Comparison of ENCODE assay signal across 1 cellular context in the genomic region with DNA sequence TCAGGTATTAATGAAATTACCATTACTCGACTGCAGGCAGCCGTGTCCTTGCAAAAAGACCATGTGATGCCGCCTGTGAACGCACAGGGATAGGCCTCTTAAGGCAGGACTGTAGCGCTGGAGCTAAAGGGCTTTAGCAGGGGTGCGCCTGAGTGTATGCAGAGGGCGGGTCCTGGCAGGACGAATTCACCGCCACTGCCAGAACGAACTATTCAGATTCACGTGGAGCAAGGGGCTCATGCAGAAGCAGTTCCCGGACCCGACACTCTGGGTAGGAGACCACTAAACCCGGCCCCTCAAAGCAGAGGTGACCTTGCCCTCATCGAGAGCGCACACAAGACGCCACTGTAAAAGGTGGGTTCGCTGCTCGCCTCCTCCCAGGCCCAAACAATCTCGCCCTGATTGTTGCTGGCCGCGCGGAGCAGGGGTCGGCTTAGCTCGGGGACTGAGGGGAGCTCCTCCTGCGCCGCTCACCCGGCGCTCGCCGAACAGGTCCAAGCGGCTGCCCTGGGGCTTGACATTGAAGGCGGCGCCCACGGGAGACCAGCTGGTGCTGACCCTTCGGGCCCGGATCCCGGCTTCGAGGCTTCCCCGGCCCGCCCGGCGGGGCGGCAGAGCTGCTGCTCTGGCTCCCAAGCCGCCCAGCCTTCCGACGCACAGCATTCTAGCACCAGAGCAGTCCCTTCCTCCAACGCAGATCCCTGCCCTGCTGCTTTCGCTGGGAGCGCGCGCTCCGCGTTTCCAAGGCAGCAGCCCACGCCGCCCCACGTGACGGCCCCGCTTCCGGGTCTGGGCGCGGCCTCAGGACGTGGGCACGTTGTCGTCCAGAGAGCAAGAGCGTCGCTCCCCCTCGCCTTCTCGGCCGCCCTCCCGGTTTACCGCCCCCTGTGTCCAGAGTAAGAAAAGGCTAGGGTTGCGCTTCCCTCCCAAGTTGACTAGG.
TF ChIP-seq lines count a peak whose summit lies in the region.

A gene (minus strand): TSS at position 743 of the 940 bp plus-strand sequence. CDS start 80 bp downstream, at position 663.

TF ChIP-seq in HepG2, 621 proteins besides CTCF, POLR2A, EP300 and RAD21 (continued from another document and continues in another):
- TF ChIP-seq, protein P1, sequence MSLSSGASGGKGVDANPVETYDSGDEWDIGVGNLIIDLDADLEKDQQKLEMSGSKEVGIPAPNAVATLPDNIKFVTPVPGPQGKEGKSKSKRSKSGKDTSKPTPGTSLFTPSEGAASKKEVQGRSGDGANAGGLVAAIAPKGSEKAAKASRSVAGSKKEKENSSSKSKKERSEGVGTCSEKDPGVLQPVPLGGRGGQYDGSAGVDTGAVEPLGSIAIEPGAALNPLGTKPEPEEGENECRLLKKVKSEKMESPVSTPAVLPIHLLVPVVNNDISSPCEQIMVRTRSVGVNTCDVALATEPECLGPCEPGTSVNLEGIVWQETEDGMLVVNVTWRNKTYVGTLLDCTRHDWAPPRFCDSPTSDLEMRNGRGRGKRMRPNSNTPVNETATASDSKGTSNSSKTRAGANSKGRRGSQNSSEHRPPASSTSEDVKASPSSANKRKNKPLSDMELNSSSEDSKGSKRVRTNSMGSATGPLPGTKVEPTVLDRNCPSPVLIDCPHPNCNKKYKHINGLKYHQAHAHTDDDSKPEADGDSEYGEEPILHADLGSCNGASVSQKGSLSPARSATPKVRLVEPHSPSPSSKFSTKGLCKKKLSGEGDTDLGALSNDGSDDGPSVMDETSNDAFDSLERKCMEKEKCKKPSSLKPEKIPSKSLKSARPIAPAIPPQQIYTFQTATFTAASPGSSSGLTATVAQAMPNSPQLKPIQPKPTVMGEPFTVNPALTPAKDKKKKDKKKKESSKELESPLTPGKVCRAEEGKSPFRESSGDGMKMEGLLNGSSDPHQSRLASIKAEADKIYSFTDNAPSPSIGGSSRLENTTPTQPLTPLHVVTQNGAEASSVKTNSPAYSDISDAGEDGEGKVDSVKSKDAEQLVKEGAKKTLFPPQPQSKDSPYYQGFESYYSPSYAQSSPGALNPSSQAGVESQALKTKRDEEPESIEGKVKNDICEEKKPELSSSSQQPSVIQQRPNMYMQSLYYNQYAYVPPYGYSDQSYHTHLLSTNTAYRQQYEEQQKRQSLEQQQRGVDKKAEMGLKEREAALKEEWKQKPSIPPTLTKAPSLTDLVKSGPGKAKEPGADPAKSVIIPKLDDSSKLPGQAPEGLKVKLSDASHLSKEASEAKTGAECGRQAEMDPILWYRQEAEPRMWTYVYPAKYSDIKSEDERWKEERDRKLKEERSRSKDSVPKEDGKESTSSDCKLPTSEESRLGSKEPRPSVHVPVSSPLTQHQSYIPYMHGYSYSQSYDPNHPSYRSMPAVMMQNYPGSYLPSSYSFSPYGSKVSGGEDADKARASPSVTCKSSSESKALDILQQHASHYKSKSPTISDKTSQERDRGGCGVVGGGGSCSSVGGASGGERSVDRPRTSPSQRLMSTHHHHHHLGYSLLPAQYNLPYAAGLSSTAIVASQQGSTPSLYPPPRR (CRISPR knock-in tag; IDR thresholded peaks at IDR 0.05; ENCODE audit: borderline replicate concordance) = peak; percentile 58; the same call in 1 of the 2 replicates
- TF ChIP-seq MED13 (CRISPR knock-in tag; IDR thresholded peaks at IDR 0.05) = no peak
- TF ChIP-seq MXD4 (CRISPR knock-in tag; IDR thresholded peaks at IDR 0.05) = peak; percentile 98
- no peak for TF ChIP-seq XBP1 (CRISPR knock-in tag; IDR thresholded peaks at IDR 0.05)
- peak; percentile 89 for TF ChIP-seq HOXA3 (CRISPR knock-in tag; IDR thresholded peaks at IDR 0.05)
- TF ChIP-seq GZF1 (CRISPR knock-in tag; IDR thresholded peaks at IDR 0.05) = no peak
- TF ChIP-seq ZNF660 (CRISPR knock-in tag; IDR thresholded peaks at IDR 0.05; ENCODE audit: borderline replicate concordance, low read depth) = no peak
- TF ChIP-seq ZNF83 (CRISPR knock-in tag; IDR thresholded peaks at IDR 0.05; ENCODE audit: borderline replicate concordance) = 0 out of 2 replicates have a peak, but pooled peaks have one; percentile 85
- TF ChIP-seq ZNF607 (CRISPR knock-in tag; IDR thresholded peaks at IDR 0.05; ENCODE audit: borderline replicate concordance) = no peak; the same call in 1 of the 2 replicates
- TF ChIP-seq GLI4 (CRISPR knock-in tag; IDR thresholded peaks at IDR 0.05; ENCODE audit: borderline replicate concordance) = peak; percentile 53; the same call in 1 of the 2 replicates
- TF ChIP-seq, protein P2, sequence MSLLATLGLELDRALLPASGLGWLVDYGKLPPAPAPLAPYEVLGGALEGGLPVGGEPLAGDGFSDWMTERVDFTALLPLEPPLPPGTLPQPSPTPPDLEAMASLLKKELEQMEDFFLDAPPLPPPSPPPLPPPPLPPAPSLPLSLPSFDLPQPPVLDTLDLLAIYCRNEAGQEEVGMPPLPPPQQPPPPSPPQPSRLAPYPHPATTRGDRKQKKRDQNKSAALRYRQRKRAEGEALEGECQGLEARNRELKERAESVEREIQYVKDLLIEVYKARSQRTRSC (CRISPR knock-in tag; IDR thresholded peaks at IDR 0.05; ENCODE audit: low read depth) = no peak
- no peak for TF ChIP-seq GATA4 (IDR thresholded peaks at IDR 0.05; ENCODE audit: borderline replicate concordance, low read depth)
- no peak for TF ChIP-seq ATRX (CRISPR knock-in tag; IDR thresholded peaks at IDR 0.05; ENCODE audit: borderline replicate concordance)
- TF ChIP-seq, protein P3, sequence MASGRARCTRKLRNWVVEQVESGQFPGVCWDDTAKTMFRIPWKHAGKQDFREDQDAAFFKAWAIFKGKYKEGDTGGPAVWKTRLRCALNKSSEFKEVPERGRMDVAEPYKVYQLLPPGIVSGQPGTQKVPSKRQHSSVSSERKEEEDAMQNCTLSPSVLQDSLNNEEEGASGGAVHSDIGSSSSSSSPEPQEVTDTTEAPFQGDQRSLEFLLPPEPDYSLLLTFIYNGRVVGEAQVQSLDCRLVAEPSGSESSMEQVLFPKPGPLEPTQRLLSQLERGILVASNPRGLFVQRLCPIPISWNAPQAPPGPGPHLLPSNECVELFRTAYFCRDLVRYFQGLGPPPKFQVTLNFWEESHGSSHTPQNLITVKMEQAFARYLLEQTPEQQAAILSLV (CRISPR knock-in tag; IDR thresholded peaks at IDR 0.05; ENCODE audit: borderline replicate concordance) = peak; percentile 85
- no peak for TF ChIP-seq ZNF775 (CRISPR knock-in tag; IDR thresholded peaks at IDR 0.05; ENCODE audit: borderline replicate concordance)
- no peak for TF ChIP-seq HOXD1 (CRISPR knock-in tag; IDR thresholded peaks at IDR 0.05)
- TF ChIP-seq ZNF747 (CRISPR knock-in tag; IDR thresholded peaks at IDR 0.05; ENCODE audit: borderline replicate concordance) = 0 out of 2 replicates have a peak, but pooled peaks have one; percentile 38
- TF ChIP-seq, protein P4, sequence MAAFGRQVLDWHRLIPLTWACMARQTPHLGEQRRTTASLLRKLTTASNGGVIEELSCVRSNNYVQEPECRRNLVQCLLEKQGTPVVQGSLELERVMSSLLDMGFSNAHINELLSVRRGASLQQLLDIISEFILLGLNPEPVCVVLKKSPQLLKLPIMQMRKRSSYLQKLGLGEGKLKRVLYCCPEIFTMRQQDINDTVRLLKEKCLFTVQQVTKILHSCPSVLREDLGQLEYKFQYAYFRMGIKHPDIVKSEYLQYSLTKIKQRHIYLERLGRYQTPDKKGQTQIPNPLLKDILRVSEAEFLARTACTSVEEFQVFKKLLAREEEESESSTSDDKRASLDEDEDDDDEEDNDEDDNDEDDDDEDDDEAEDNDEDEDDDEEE (CRISPR knock-in tag; IDR thresholded peaks at IDR 0.05) = no peak
- TF ChIP-seq XRCC5 (optimal IDR thresholded peaks at IDR 0.05; ENCODE audit: low read length) = peak; percentile 90
- no peak for TF ChIP-seq WIZ (CRISPR knock-in tag; IDR thresholded peaks at IDR 0.05)
- TF ChIP-seq ZNF777 (CRISPR knock-in tag; IDR thresholded peaks at IDR 0.05) = no peak
- no peak for TF ChIP-seq BORCS8-MEF2B (CRISPR knock-in tag; IDR thresholded peaks at IDR 0.05)
- no peak for TF ChIP-seq ZNF879 (CRISPR knock-in tag; IDR thresholded peaks at IDR 0.05)
- peak; percentile 97 for TF ChIP-seq FOXK1 (CRISPR knock-in tag; IDR thresholded peaks at IDR 0.05; ENCODE audit: borderline replicate concordance, low read depth)
- no peak for TF ChIP-seq NKX3-1 (CRISPR knock-in tag; IDR thresholded peaks at IDR 0.05)
- peak; percentile 92 for TF ChIP-seq IRF2 (CRISPR knock-in tag; IDR thresholded peaks at IDR 0.05)
- 0 out of 2 replicates have a peak, but pooled peaks have one; percentile 27 for TF ChIP-seq PHF21A (CRISPR knock-in tag; IDR thresholded peaks at IDR 0.05)
- no peak for TF ChIP-seq ZNF792 (CRISPR knock-in tag; IDR thresholded peaks at IDR 0.05)
- TF ChIP-seq ARHGAP35 (CRISPR knock-in tag; IDR thresholded peaks at IDR 0.05; ENCODE audit: borderline replicate concordance) = no peak; the same call in 1 of the 2 replicates
- TF ChIP-seq NR3C1 (CRISPR knock-in tag; IDR thresholded peaks at IDR 0.05) = no peak
- TF ChIP-seq, protein P5, sequence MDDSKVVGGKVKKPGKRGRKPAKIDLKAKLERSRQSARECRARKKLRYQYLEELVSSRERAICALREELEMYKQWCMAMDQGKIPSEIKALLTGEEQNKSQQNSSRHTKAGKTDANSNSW (CRISPR knock-in tag; IDR thresholded peaks at IDR 0.05; ENCODE audit: borderline replicate concordance) = no peak; the same call in 1 of the 2 replicates
- 0 out of 2 replicates have a peak, but pooled peaks have one; percentile 35 for TF ChIP-seq MEIS2 (CRISPR knock-in tag; IDR thresholded peaks at IDR 0.05)
- TF ChIP-seq, protein P6, sequence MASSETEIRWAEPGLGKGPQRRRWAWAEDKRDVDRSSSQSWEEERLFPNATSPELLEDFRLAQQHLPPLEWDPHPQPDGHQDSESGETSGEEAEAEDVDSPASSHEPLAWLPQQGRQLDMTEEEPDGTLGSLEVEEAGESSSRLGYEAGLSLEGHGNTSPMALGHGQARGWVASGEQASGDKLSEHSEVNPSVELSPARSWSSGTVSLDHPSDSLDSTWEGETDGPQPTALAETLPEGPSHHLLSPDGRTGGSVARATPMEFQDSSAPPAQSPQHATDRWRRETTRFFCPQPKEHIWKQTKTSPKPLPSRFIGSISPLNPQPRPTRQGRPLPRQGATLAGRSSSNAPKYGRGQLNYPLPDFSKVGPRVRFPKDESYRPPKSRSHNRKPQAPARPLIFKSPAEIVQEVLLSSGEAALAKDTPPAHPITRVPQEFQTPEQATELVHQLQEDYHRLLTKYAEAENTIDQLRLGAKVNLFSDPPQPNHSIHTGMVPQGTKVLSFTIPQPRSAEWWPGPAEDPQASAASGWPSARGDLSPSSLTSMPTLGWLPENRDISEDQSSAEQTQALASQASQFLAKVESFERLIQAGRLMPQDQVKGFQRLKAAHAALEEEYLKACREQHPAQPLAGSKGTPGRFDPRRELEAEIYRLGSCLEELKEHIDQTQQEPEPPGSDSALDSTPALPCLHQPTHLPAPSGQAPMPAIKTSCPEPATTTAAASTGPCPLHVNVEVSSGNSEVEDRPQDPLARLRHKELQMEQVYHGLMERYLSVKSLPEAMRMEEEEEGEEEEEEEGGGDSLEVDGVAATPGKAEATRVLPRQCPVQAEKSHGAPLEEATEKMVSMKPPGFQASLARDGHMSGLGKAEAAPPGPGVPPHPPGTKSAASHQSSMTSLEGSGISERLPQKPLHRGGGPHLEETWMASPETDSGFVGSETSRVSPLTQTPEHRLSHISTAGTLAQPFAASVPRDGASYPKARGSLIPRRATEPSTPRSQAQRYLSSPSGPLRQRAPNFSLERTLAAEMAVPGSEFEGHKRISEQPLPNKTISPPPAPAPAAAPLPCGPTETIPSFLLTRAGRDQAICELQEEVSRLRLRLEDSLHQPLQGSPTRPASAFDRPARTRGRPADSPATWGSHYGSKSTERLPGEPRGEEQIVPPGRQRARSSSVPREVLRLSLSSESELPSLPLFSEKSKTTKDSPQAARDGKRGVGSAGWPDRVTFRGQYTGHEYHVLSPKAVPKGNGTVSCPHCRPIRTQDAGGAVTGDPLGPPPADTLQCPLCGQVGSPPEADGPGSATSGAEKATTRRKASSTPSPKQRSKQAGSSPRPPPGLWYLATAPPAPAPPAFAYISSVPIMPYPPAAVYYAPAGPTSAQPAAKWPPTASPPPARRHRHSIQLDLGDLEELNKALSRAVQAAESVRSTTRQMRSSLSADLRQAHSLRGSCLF (CRISPR knock-in tag; IDR thresholded peaks at IDR 0.05; ENCODE audit: borderline replicate concordance) = no peak
- TF ChIP-seq, protein P7, sequence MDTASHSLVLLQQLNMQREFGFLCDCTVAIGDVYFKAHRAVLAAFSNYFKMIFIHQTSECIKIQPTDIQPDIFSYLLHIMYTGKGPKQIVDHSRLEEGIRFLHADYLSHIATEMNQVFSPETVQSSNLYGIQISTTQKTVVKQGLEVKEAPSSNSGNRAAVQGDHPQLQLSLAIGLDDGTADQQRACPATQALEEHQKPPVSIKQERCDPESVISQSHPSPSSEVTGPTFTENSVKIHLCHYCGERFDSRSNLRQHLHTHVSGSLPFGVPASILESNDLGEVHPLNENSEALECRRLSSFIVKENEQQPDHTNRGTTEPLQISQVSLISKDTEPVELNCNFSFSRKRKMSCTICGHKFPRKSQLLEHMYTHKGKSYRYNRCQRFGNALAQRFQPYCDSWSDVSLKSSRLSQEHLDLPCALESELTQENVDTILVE (CRISPR knock-in tag; IDR thresholded peaks at IDR 0.05) = peak; percentile 60; the same call in 1 of the 2 replicates
- TF ChIP-seq, protein P8, sequence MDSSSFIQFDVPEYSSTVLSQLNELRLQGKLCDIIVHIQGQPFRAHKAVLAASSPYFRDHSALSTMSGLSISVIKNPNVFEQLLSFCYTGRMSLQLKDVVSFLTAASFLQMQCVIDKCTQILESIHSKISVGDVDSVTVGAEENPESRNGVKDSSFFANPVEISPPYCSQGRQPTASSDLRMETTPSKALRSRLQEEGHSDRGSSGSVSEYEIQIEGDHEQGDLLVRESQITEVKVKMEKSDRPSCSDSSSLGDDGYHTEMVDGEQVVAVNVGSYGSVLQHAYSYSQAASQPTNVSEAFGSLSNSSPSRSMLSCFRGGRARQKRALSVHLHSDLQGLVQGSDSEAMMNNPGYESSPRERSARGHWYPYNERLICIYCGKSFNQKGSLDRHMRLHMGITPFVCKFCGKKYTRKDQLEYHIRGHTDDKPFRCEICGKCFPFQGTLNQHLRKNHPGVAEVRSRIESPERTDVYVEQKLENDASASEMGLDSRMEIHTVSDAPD (CRISPR knock-in tag; IDR thresholded peaks at IDR 0.05) = no peak
- TF ChIP-seq RXRB (CRISPR knock-in tag; IDR thresholded peaks at IDR 0.05; ENCODE audit: borderline replicate concordance) = peak; percentile 16; the same call in 1 of the 2 replicates
- no peak for TF ChIP-seq FOXP1 (IDR thresholded peaks at IDR 0.05)
- no peak for TF ChIP-seq FOXP1 (CRISPR knock-in tag; IDR thresholded peaks at IDR 0.05)
- TF ChIP-seq HNRNPL (IDR thresholded peaks at IDR 0.05; ENCODE audit: low read depth, low read length) = no peak
- TF ChIP-seq KDM6A (CRISPR knock-in tag; IDR thresholded peaks at IDR 0.05; ENCODE audit: low read depth) = no peak
- TF ChIP-seq PCBP1 (IDR thresholded peaks at IDR 0.05; ENCODE audit: borderline replicate concordance, low read depth, low read length) = no peak
- TF ChIP-seq HOXA9 (CRISPR knock-in tag; IDR thresholded peaks at IDR 0.05; ENCODE audit: borderline replicate concordance) = no peak
- TF ChIP-seq THYN1 (CRISPR knock-in tag; IDR thresholded peaks at IDR 0.05; ENCODE audit: borderline replicate concordance, low read depth) = no peak
- no peak for TF ChIP-seq NFYB (CRISPR knock-in tag; IDR thresholded peaks at IDR 0.05)
- peak; percentile 41; the same call in 1 of the 2 replicates for TF ChIP-seq CREM (IDR thresholded peaks at IDR 0.05)
- no peak for TF ChIP-seq CREM (CRISPR knock-in tag; IDR thresholded peaks at IDR 0.05)
- TF ChIP-seq KAT8 (CRISPR knock-in tag; IDR thresholded peaks at IDR 0.05) = peak; percentile 96
